10 cellular contexts compared by ENCODE assay signal in genomic region chr7:45924283-45924682, GRCh38. TPM values are rescaled to one million over a fixed set of nuclear protein-coding genes. Genes with fewer than 3 reads are reported as not detected.
DNase-seq lines count a peak whose midpoint lies in the region; ATAC-seq and TF ChIP-seq lines count a peak whose summit lies in the region.
"Had no signal": no experiment of that assay in that cellular context is flagged by ENCODE, and none has a peak within 500 bp of the region (broad histone marks: within the 10 kb centered on the region; RNA-seq: fewer than 3 reads in every experiment).

No MANE protein-coding gene starts in this region.

- POLR2A ChIA-PET in IMR-90 (lab: Charles Lee; ENCODE audit: unreplicated experiment), result no interaction called here

- H3K9ac ChIP-seq in IMR-90 (ENCODE audit: low read depth, low read length), result no peak overlapping the region; the same call in 1 of the 2 replicates

- ATAC-seq in IMR-90 (ENCODE audit: low read depth), result no peak
- peak; percentile 60 for ATAC-seq in body of pancreas
- no peak for ATAC-seq in HG03432 (IDR thresholded peaks at IDR 0.05; ENCODE audit: unreplicated experiment)
- no peak for ATAC-seq in GM19455 (IDR thresholded peaks at IDR 0.05; ENCODE audit: unreplicated experiment)

- H3K4me1 ChIP-seq in IMR-90 (ENCODE audit: control insufficient read depth, insufficient read depth, low read length), result peaks cover 10% of the 10 kb centered on the region; the same call in 1 of the 2 replicates
- H3K4me1 ChIP-seq in body of pancreas, result peaks cover 49% of the 10 kb centered on the region

- H3K14ac ChIP-seq in IMR-90 (replicated peaks; ENCODE audit: low read depth, low read length), result peak overlapping the region; percentile 69; the same call in 1 of the 2 replicates

- peak overlapping the region; percentile 46 to 78; a peak in 3 of 4 replicates for H4K8ac ChIP-seq in IMR-90 (ENCODE audit: low read depth in 2 of 2, low read length in 2 of 2)

- H3K27me3 ChIP-seq in IMR-90 (ENCODE audit: control insufficient read depth, insufficient read depth, low read length) (no peaks in the 10 kb centered on the region), body of pancreas (peaks cover 0 to 4% of the 10 kb centered on the region in 2 donors)

- peaks cover 5 to 11% of the 10 kb centered on the region in 2 experiments; a peak in 2 of 4 replicates for H3K79me1 ChIP-seq in IMR-90 (ENCODE audit: low read depth in 1 of 2, low read length in 2 of 2)

- H3K18ac ChIP-seq in IMR-90 (ENCODE audit: low read depth, low read length), result peak overlapping the region; percentile 39; the same call in 1 of the 2 replicates

- dilution Hi-C loops in IMR-90 (cut with HindIII; ENCODE audit: low sequenced_read_pairs, unreplicated experiment), result no loop called here

- peak overlapping the region; percentile 72 for H2AK5ac ChIP-seq in IMR-90 (ENCODE audit: low read depth, low read length)

- H3K56ac ChIP-seq in IMR-90 (ENCODE audit: extremely low read depth, insufficient read depth, low read length), result no peak overlapping the region

- peak; percentile 42; the same call in 1 of the 2 replicates for TF ChIP-seq RAD21 in IMR-90 (IDR thresholded peaks at IDR 0.05; ENCODE audit: low read length)

- TF ChIP-seq POLR2A in IMR-90 (IDR thresholded peaks at IDR 0.05; ENCODE audit: low read depth, low read length) (no peak), body of pancreas (IDR thresholded peaks at IDR 0.05) (no peak)

- H3K4me3 ChIP-seq in IMR-90 (ENCODE audit: insufficient read depth, low read depth, low read length) (no peak overlapping the region), body of pancreas (no peak overlapping the region)

- intact Hi-C loops in IMR-90 (cut with micrococcal nuclease), result loop anchor here (5.0 to 10.0 kb wide), 6 partner anchors 111 to 828 kb away; no protein-coding TSS in a partner anchor
- intact Hi-C loops in body of pancreas (cut with DNase I), result no loop called here

- no TSS peak for BruUV-seq in IMR-90 (replicated peaks; lab: Mats Ljungman, UMichigan)

- H2BK20ac ChIP-seq in IMR-90 (ENCODE audit: low read depth, low read length), result peak overlapping the region; percentile 62

- H3K9me1 ChIP-seq in IMR-90 (ENCODE audit: insufficient read depth, low read length), result peaks cover 11% of the 10 kb centered on the region

- no peak overlapping the region for H2AFZ ChIP-seq in IMR-90 (replicated peaks; ENCODE audit: low read length, poor library complexity)

- WGBS in IMR-90 (ENCODE audit: extremely low coverage in 2 of 2, insufficient read length in 1 of 2), 2 experiments, result 20% methylated on average over 2 of the region's 5 CpGs; no CpG with 5 or more reads in 1 of the 2 experiments
- WGBS in body of pancreas, 2 donors, result 36 to 38% methylated on average over 5 of the region's 5 CpGs

- H3K23ac ChIP-seq in IMR-90 (ENCODE audit: low read depth, low read length), result 0 out of 2 replicates have a peak overlapping the region, but pooled peaks have one; percentile 16

- H3K27ac ChIP-seq in IMR-90 (ENCODE audit: insufficient read depth, low read length), result no peak overlapping the region; the same call in 1 of the 2 replicates
- H3K27ac ChIP-seq in body of pancreas, result no peak overlapping the region

- peak overlapping the region; percentile 61 for H2BK5ac ChIP-seq in IMR-90 (ENCODE audit: low read depth, low read length, poor library complexity, severe bottlenecking)

- H4K91ac ChIP-seq in IMR-90 (ENCODE audit: insufficient read depth, low read depth, low read length), result peak overlapping the region; percentile 94

- no peak overlapping the region for H2AK9ac ChIP-seq in IMR-90 (replicated peaks; ENCODE audit: low read depth, low read length, poor library complexity)

- H2BK120ac ChIP-seq in IMR-90 (ENCODE audit: low read depth, low read length), result peak overlapping the region; percentile 84

- in situ Hi-C loops in IMR-90 (cut with MboI; ENCODE audit: low sequenced_read_pairs), result loop anchor here (5.0 to 25.0 kb wide), 3 partner anchors 428 to 1163 kb away; no protein-coding TSS in a partner anchor
- in situ Hi-C loops in G401 (cut with HindIII; ENCODE audit: low sequenced_read_pairs), result loop anchor here (25.0 kb wide), 1 partner anchor 438 kb away; no protein-coding TSS in a partner anchor

- H3K36me3 ChIP-seq in IMR-90 (ENCODE audit: control insufficient read depth, insufficient read depth, low read length) (no peaks in the 10 kb centered on the region), body of pancreas (replicated peaks in 1 of 2; ENCODE audit: insufficient read depth in 1 of 2, low read depth in 2 of 2) (no peaks in the 10 kb centered on the region)

- H3K9me3 ChIP-seq in IMR-90 (ENCODE audit: control insufficient read depth, insufficient read depth, low read length) (no peaks in the 10 kb centered on the region; the same call in 1 of the 2 replicates), body of pancreas (no peaks in the 10 kb centered on the region)

- no peak overlapping the region for H3K4me2 ChIP-seq in IMR-90 (ENCODE audit: low read depth, low read length)

- peak overlapping the region; percentile 89 for H3K4ac ChIP-seq in IMR-90 (ENCODE audit: low read depth, low read length)

- DNase-seq in AG09319 (ENCODE audit: extremely low read depth, low read depth) (no peak), IMR-90 (peak; percentile 76), body of pancreas (peak; percentile 74 to 88 (median 80)), kidney glomerular epithelial cell (lab: John Stamatoyannopoulos, UW) (peak; percentile 94), anterior cingulate cortex (lab: John Stamatoyannopoulos, UW) (no peak), G401 (ENCODE audit: low spot score) (no peak)
- DNase-seq: NCI-H526 treated with DMSO at 0.1 percent for 48 hours, substantia nigra had no signal

- TF ChIP-seq CTCF in AG09319 (IDR thresholded peaks at IDR 0.05; ENCODE audit: low read depth, low read length), result peak; percentile 5; the same call in 1 of the 2 replicates
- TF ChIP-seq CTCF in IMR-90 (conservative IDR thresholded peaks at IDR 0.05; ENCODE audit: low read depth, low read length), result no peak
- peak in 3 of 7 experiments; percentile 12 to 30 (median 27) for TF ChIP-seq CTCF in body of pancreas (IDR thresholded peaks at IDR 0.05)

- peak overlapping the region; percentile 90; the same call in 2 of the 3 replicates for H2BK15ac ChIP-seq in IMR-90 (ENCODE audit: low read depth, low read length)

- H4K20me1 ChIP-seq in IMR-90 (ENCODE audit: insufficient read depth, low read length), result peaks cover 12% of the 10 kb centered on the region; the same call in 1 of the 2 replicates

- CTCF ChIA-PET in IMR-90 (lab: Yijun Ruan, JAX), result interaction anchor here (0.6 to 1.3 kb wide), 2 partner anchors 10 to 486 kb away, joined by 3 to 4 read pairs; no protein-coding TSS in a partner anchor

- H4K5ac ChIP-seq in IMR-90 (ENCODE audit: low read depth, low read length), result peak overlapping the region; percentile 44; the same call in 1 of the 2 replicates

TF ChIP-seq in IMR-90, 13 proteins besides CTCF, POLR2A, EP300 and RAD21:
- TF ChIP-seq BHLHE40 (IDR thresholded peaks at IDR 0.05; ENCODE audit: low read depth, low read length) (peak; percentile 24; the same call in 1 of the 2 replicates), MAFK (IDR thresholded peaks at IDR 0.05; ENCODE audit: low read depth, low read length) (peak; percentile 60), FOS (IDR thresholded peaks at IDR 0.05; ENCODE audit: low read depth, low read length) (peak; percentile 86), RFX5 (IDR thresholded peaks at IDR 0.05; ENCODE audit: low read depth, low read length) (no peak), MAZ (IDR thresholded peaks at IDR 0.05; ENCODE audit: borderline replicate concordance, low read depth, low read length) (no peak), CEBPB (IDR thresholded peaks at IDR 0.05; ENCODE audit: low read depth, low read length) (peak; percentile 32; the same call in 1 of the 2 replicates), SMC3 (IDR thresholded peaks at IDR 0.05; ENCODE audit: low read depth, low read length) (peak; percentile 38)

RNA-seq across cellular contexts. Expression of gene IGFBP3, which starts 3.2 kb away (rescaled TPM):
- total RNA-seq in IMR-90 (2012; rRNA removed) (272 and 308 TPM in 2 replicates), body of pancreas (100 to 1,000 TPM; 100 to 405 TPM)
- 601 and 692 TPM in 2 replicates for polyA plus RNA-seq in IMR-90 (2012; rRNA removed)
- polyA plus RNA-seq in IMR-90 (2012; cell fraction: cytosol; rRNA removed), result 282 and 675 TPM in 2 replicates
- polyA plus RNA-seq in IMR-90 (2012; cell fraction: nucleus; rRNA removed; ENCODE audit: low replicate concordance), result 407 and 421 TPM in 2 replicates
- 17.4 and 21.6 TPM in 2 replicates for total RNA-seq in G401 (2014; rRNA removed; shearing (Covaris generic))

RNA-seq across cellular contexts. Expression of gene IGFBP1, which starts 36.0 kb away (rescaled TPM):
- not detected in 2 replicates for total RNA-seq in IMR-90 (2012; rRNA removed)
- not detected in 2 replicates for polyA plus RNA-seq in IMR-90 (2012; rRNA removed)
- polyA plus RNA-seq in IMR-90 (2012; cell fraction: cytosol; rRNA removed), result 0.07 TPM in 1 of 2 replicates, not detected in the other
- 0.05 and 0.18 TPM in 2 replicates for polyA plus RNA-seq in IMR-90 (2012; cell fraction: nucleus; rRNA removed; ENCODE audit: low replicate concordance)
- total RNA-seq in body of pancreas, result under 1 TPM; 0.26 to 0.99 TPM
- total RNA-seq in G401 (2014; rRNA removed; shearing (Covaris generic)), result not detected in 2 replicates

RNA-seq across cellular contexts. Expression of gene CCDC201, which starts 51.4 kb away (rescaled TPM):
- not detected in 2 replicates for total RNA-seq in IMR-90 (2012; rRNA removed)
- polyA plus RNA-seq in IMR-90 (2012; rRNA removed), result not detected in 2 replicates
- polyA plus RNA-seq in IMR-90 (2012; cell fraction: cytosol; rRNA removed), result not detected in 2 replicates
- polyA plus RNA-seq in IMR-90 (2012; cell fraction: nucleus; rRNA removed; ENCODE audit: low replicate concordance), result not detected in 2 replicates
- not detected for total RNA-seq in body of pancreas
- total RNA-seq in G401 (2014; rRNA removed; shearing (Covaris generic)), result not detected in 2 replicates

Comparison
In these comparisons a context has a peak if more than half of its experiments do, and no peak if none do; other contexts are left out.
1. DNase-seq: peak in IMR-90 (single experiment), body of pancreas (4 of 4) and kidney glomerular epithelial cell (single experiment); none in AG09319 (single experiment), anterior cingulate cortex (0 of 58) and G401 (single experiment).